1 cellular context compared by ENCODE assay signal in genomic region chr22:20243176-20243544, GRCh38.
TF ChIP-seq lines count a peak whose summit lies in the region.

No MANE protein-coding gene starts in this region.

TF ChIP-seq in GM12878, 131 proteins besides CTCF, POLR2A, EP300 and RAD21 (continued from another document):
- TF ChIP-seq BCL3 (IDR thresholded peaks at IDR 0.05; ENCODE audit: borderline replicate concordance, insufficient read depth, low read depth, low read length, poor library complexity, severe bottlenecking), result no peak
- TF ChIP-seq KAT2A (conservative IDR thresholded peaks at IDR 0.05; ENCODE audit: control insufficient read depth, low read depth, low read length), result no peak
- no peak for TF ChIP-seq EED (IDR thresholded peaks at IDR 0.05; ENCODE audit: low read depth)
- no peak for TF ChIP-seq PBX3 (IDR thresholded peaks at IDR 0.05; ENCODE audit: insufficient replicate concordance, low read depth, low read length)
- no peak for TF ChIP-seq ZNF687 (IDR thresholded peaks at IDR 0.05)
- no peak for TF ChIP-seq STAT3 (IDR thresholded peaks at IDR 0.05; ENCODE audit: low read depth, low read length)
- TF ChIP-seq CREM (IDR thresholded peaks at IDR 0.05; ENCODE audit: low read depth), result no peak
- TF ChIP-seq CUX1 (IDR thresholded peaks at IDR 0.05; ENCODE audit: insufficient replicate concordance, low read depth, low read length), result no peak
- TF ChIP-seq MAX (IDR thresholded peaks at IDR 0.05; ENCODE audit: low read depth, low read length), result no peak
- no peak for TF ChIP-seq IRF4 (IDR thresholded peaks at IDR 0.05; ENCODE audit: low read depth, low read length)
- no peak for TF ChIP-seq CBX5 (IDR thresholded peaks at IDR 0.05; ENCODE audit: low read depth)
- TF ChIP-seq CHD2 (IDR thresholded peaks at IDR 0.05; ENCODE audit: borderline replicate concordance, low read depth, low read length), result no peak
- TF ChIP-seq ZBTB40 (IDR thresholded peaks at IDR 0.05; ENCODE audit: borderline replicate concordance), result no peak
- no peak for TF ChIP-seq POU2F2 (IDR thresholded peaks at IDR 0.05; ENCODE audit: borderline replicate concordance, low read depth, low read length)
- no peak for TF ChIP-seq ZBED1 (IDR thresholded peaks at IDR 0.05; ENCODE audit: borderline replicate concordance)
- TF ChIP-seq RUNX3 (IDR thresholded peaks at IDR 0.05; ENCODE audit: low read length), result no peak
